ENCODE assay signal across 6 cellular contexts in genomic region chr2:87547106-87547505, GRCh38.
DNase-seq lines count a peak whose midpoint lies in the region; ATAC-seq, FAIRE-seq and TF ChIP-seq lines count a peak whose summit lies in the region.
"Not testable (repeated sequence)": the region's sequence is repeated elsewhere in the genome, so short reads cannot be mapped to it uniquely, and the experiment has no call there.

No MANE protein-coding gene starts in this region.

- H3K9ac ChIP-seq in OCI-LY3 (ENCODE audit: low read length); K562 (ENCODE audit: insufficient read depth in 1 of 2, low read depth in 2 of 2, low read length in 2 of 2); HepG2 (ENCODE audit: insufficient read depth, low read depth, low read length): not testable (repeated sequence)

- peak overlapping the region; percentile 70 for H3K27ac Mint-ChIP-seq in activated CD8-positive, alpha-beta T cell treated with anti-CD3 and anti-CD28 coated beads for 36 hours
- H3K27ac Mint-ChIP-seq in naive B cell; stimulated activated naive B cell treated with anti-CD40 and anti-IgM and Interleukin-4, amounts not matched to agents 10 μg/mL and 1 μg/mL and 100 μg/mL, for 72 hours: not testable (repeated sequence)

- not testable (repeated sequence) for H3K36me3 ChIP-seq in OCI-LY3 (replicated peaks; ENCODE audit: low read depth, low read length); K562 (ENCODE audit: control insufficient read depth, insufficient read depth, low read length); HepG2 (replicated peaks in 1 of 2; ENCODE audit: control insufficient read depth in 1 of 2, insufficient read depth in 2 of 2, low read length in 2 of 2)

- H4K20me1 ChIP-seq in OCI-LY3 (ENCODE audit: insufficient read depth, low read length); K562 (replicated peaks; ENCODE audit: control insufficient read depth, insufficient read depth, low read length); HepG2 (ENCODE audit: insufficient read depth, low read length): not testable (repeated sequence)

- BruUV-seq in K562 (replicated peaks; lab: Mats Ljungman, UMichigan); HepG2 (replicated peaks; lab: Mats Ljungman, UMichigan): not testable (repeated sequence)

- not testable (repeated sequence) for TF ChIP-seq CTCF in OCI-LY3 (IDR thresholded peaks at IDR 0.05; ENCODE audit: low read depth, low read length); activated CD8-positive, alpha-beta T cell treated with anti-CD3 and anti-CD28 coated beads for 36 hours (IDR thresholded peaks at IDR 0.05); K562 (IDR thresholded peaks at IDR 0.05 in 2 of 3, conservative IDR thresholded peaks at IDR 0.05 in 1 of 3; ENCODE audit: insufficient read depth in 2 of 3, low read depth in 1 of 3, low read length in 3 of 3); HepG2 (CRISPR knock-in tag; IDR thresholded peaks at IDR 0.05)

- H3K4me1 Mint-ChIP-seq in activated CD8-positive, alpha-beta T cell treated with anti-CD3 and anti-CD28 coated beads for 36 hours (ENCODE audit: low read depth), result peaks cover 14% of the 10 kb centered on the region
- not testable (repeated sequence) for H3K4me1 Mint-ChIP-seq in naive B cell; stimulated activated naive B cell treated with anti-CD40 and anti-IgM and Interleukin-4, amounts not matched to agents 10 μg/mL and 1 μg/mL and 100 μg/mL, for 72 hours

- DNase-seq in activated CD8-positive, alpha-beta T cell treated with anti-CD3 and anti-CD28 coated beads for 36 hours; K562 (ENCODE audit: extremely low read depth in 1 of 4, low spot score in 3 of 4); HepG2 (ENCODE audit: low spot score); naive B cell; stimulated activated naive B cell treated with anti-CD40 and anti-IgM and Interleukin-4, amounts not matched to agents 10 μg/mL and 1 μg/mL and 100 μg/mL, for 72 hours: not testable (repeated sequence)

- intact Hi-C loops in activated CD8-positive, alpha-beta T cell treated with anti-CD3 and anti-CD28 coated beads for 36 hours (cut with micrococcal nuclease); K562 (cut with micrococcal nuclease); HepG2 (cut with micrococcal nuclease; ENCODE audit: unreplicated experiment): not testable (repeated sequence)

- H2AFZ ChIP-seq in OCI-LY3 (ENCODE audit: low read depth, low read length); K562 (ENCODE audit: low read depth, low read length); HepG2 (ENCODE audit: low read length): not testable (repeated sequence)

- H3K9me1 ChIP-seq in K562 (ENCODE audit: control insufficient read depth, insufficient read depth, low read length), result not testable (repeated sequence)

- not testable (repeated sequence) for H3K9me3 ChIP-seq in OCI-LY3 (ENCODE audit: insufficient read depth, low read length); K562 (replicated peaks; ENCODE audit: control insufficient read depth, insufficient read depth, low read depth, low read length); HepG2 (ENCODE audit: low read length)

- not testable (repeated sequence) for H3K4me3 ChIP-seq in OCI-LY3 (ENCODE audit: low read length); K562; HepG2 (replicated peaks in 1 of 3; ENCODE audit: insufficient read depth in 1 of 3, low read depth in 2 of 3, low read length in 3 of 3)

- not testable (repeated sequence) for ATAC-seq in activated CD8-positive, alpha-beta T cell treated with anti-CD3 and anti-CD28 coated beads for 36 hours; K562; HepG2
- ATAC-seq in naive B cell (ENCODE audit: low read depth in 2 of 2), result peak; percentile 52 to 60
- ATAC-seq in stimulated activated naive B cell treated with anti-CD40 and anti-IgM and Interleukin-4, amounts not matched to agents 10 μg/mL and 1 μg/mL and 100 μg/mL, for 72 hours (replicated peaks), result peak; percentile 58 to 62

- not testable (repeated sequence) for H3K27me3 ChIP-seq in OCI-LY3 (ENCODE audit: low read depth, low read length); K562 (ENCODE audit: control insufficient read depth in 2 of 2, insufficient read depth in 2 of 2, low read length in 2 of 2); HepG2 (ENCODE audit: control insufficient read depth in 1 of 2, insufficient read depth in 2 of 2, low read length in 2 of 2)

- in situ Hi-C loops in K562 (cut with MboI); HepG2 (cut with HindIII; ENCODE audit: extremely low pct_ligation_motif_present, low pct_unique_long_range_greater_than_20kb): not testable (repeated sequence)

- not testable (repeated sequence) for H3K36me3 Mint-ChIP-seq in activated CD8-positive, alpha-beta T cell treated with anti-CD3 and anti-CD28 coated beads for 36 hours (ENCODE audit: low read depth); naive B cell; stimulated activated naive B cell treated with anti-CD40 and anti-IgM and Interleukin-4, amounts not matched to agents 10 μg/mL and 1 μg/mL and 100 μg/mL, for 72 hours

- WGBS in K562 (ENCODE audit: insufficient coverage, low coverage, missing lambda C conversion rate), result 26% methylated on average over 2 of the region's 2 CpGs
- 20% methylated on average over 2 of the region's 2 CpGs for WGBS in HepG2 (ENCODE audit: low lambda C conversion rate)

- CTCF ChIA-PET in activated CD8-positive, alpha-beta T cell treated with anti-CD3 and anti-CD28 coated beads for 36 hours (lab: Charles Lee); K562 (lab: Yijun Ruan, JAX; ENCODE audit: low intra/inter-chr PET ratio); HepG2 (lab: Yijun Ruan, JAX; ENCODE audit: low intra/inter-chr PET ratio, low total read pairs): not testable (repeated sequence)

- H3K79me2 ChIP-seq in OCI-LY3 (ENCODE audit: low read length); K562 (ENCODE audit: control insufficient read depth, insufficient read depth, low read length); HepG2 (ENCODE audit: insufficient read depth, low read length): not testable (repeated sequence)

- not testable (repeated sequence) for H3K27me3 Mint-ChIP-seq in activated CD8-positive, alpha-beta T cell treated with anti-CD3 and anti-CD28 coated beads for 36 hours; naive B cell; stimulated activated naive B cell treated with anti-CD40 and anti-IgM and Interleukin-4, amounts not matched to agents 10 μg/mL and 1 μg/mL and 100 μg/mL, for 72 hours

- H3K4me3 Mint-ChIP-seq in activated CD8-positive, alpha-beta T cell treated with anti-CD3 and anti-CD28 coated beads for 36 hours; naive B cell; stimulated activated naive B cell treated with anti-CD40 and anti-IgM and Interleukin-4, amounts not matched to agents 10 μg/mL and 1 μg/mL and 100 μg/mL, for 72 hours: not testable (repeated sequence)

- H3K27ac ChIP-seq in OCI-LY3 (ENCODE audit: low read length), result peak overlapping the region; percentile 23; the same call in 1 of the 2 replicates
- H3K27ac ChIP-seq in K562 (ENCODE audit: extremely low read depth, low read depth, low read length); HepG2 (ENCODE audit: extremely low read length, insufficient read depth, low read length): not testable (repeated sequence)

- not testable (repeated sequence) for TF ChIP-seq RAD21 in K562 (CRISPR knock-in tag; conservative IDR thresholded peaks at IDR 0.05 in 1 of 2, IDR thresholded peaks at IDR 0.05 in 1 of 2); HepG2 (CRISPR knock-in tag; IDR thresholded peaks at IDR 0.05)

- POLR2A ChIA-PET in activated CD8-positive, alpha-beta T cell treated with anti-CD3 and anti-CD28 coated beads for 36 hours (lab: Charles Lee); K562 (lab: Yijun Ruan, JAX); HepG2 (lab: Yijun Ruan, JAX): not testable (repeated sequence)

- not testable (repeated sequence) for TF ChIP-seq EP300 in K562 (IDR thresholded peaks at IDR 0.05; ENCODE audit: low read length); HepG2 (IDR thresholded peaks at IDR 0.05; ENCODE audit: low read depth in 2 of 2, low read length in 2 of 2); HepG2 (CRISPR knock-in tag; IDR thresholded peaks at IDR 0.05; ENCODE audit: borderline replicate concordance)

- H3K4me1 ChIP-seq in OCI-LY3 (ENCODE audit: low read length) (peaks cover 13% of the 10 kb centered on the region), HepG2 (ENCODE audit: insufficient read depth, low read length) (peaks cover 20% of the 10 kb centered on the region)
- not testable (repeated sequence) for H3K4me1 ChIP-seq in K562 (replicated peaks in 1 of 2; ENCODE audit: control insufficient read depth in 2 of 2, insufficient read depth in 2 of 2, low read length in 2 of 2)

- TF ChIP-seq POLR2A in K562 (conservative IDR thresholded peaks at IDR 0.05); HepG2 (IDR thresholded peaks at IDR 0.05; ENCODE audit: insufficient read depth in 1 of 2, low read depth in 2 of 2, low read length in 2 of 2): not testable (repeated sequence)

- not testable (repeated sequence) for H3K4me2 ChIP-seq in OCI-LY3 (ENCODE audit: low read length); K562 (ENCODE audit: insufficient read depth, low read length); HepG2 (ENCODE audit: low read depth, low read length)

- not testable (repeated sequence) for FAIRE-seq in K562 (lab: Jason Lieb, UNC); HepG2 (lab: Jason Lieb, UNC)

- H3K9me3 Mint-ChIP-seq in activated CD8-positive, alpha-beta T cell treated with anti-CD3 and anti-CD28 coated beads for 36 hours; naive B cell; stimulated activated naive B cell treated with anti-CD40 and anti-IgM and Interleukin-4, amounts not matched to agents 10 μg/mL and 1 μg/mL and 100 μg/mL, for 72 hours: not testable (repeated sequence)

TF ChIP-seq in HepG2, 621 proteins besides CTCF, POLR2A, EP300 and RAD21:
- 0 out of 2 replicates have a peak, but pooled peaks have one; percentile 13 for TF ChIP-seq HNF4A (CRISPR knock-in tag; IDR thresholded peaks at IDR 0.05)
